Comparison of ENCODE assay signal across 1 cellular context in the genomic region with DNA sequence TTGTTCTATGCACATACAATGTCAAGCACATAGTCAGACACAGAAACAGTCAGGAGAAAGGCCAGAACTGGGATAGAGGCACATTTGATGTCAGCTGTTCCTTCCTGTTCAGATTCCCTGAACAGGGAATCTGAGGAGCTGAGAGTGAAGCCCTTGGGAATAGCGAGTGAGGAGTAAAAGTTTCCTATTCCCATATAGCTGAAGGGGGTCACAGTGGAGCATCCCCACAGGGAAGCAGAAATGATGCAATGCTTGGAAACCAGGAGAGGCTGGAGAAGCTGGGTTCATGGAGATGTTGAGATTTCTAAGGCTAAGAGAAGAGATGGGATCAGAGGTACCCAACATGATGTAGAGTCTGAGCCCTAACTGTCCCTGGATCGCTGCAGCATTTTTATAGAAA.
TF ChIP-seq lines count a peak whose summit lies in the region.

No MANE protein-coding gene starts in this region.

TF ChIP-seq in H1, 55 proteins besides CTCF, POLR2A, EP300 and RAD21:
- TF ChIP-seq CEBPB (IDR thresholded peaks at IDR 0.05; ENCODE audit: low read depth, low read length) (no peak), KDM4A (IDR thresholded peaks at IDR 0.05; ENCODE audit: low read depth, low read length, severe bottlenecking) (no peak), GABPA (IDR thresholded peaks at IDR 0.05; ENCODE audit: borderline replicate concordance, insufficient read depth, low read length) (no peak), SRF (IDR thresholded peaks at IDR 0.05; ENCODE audit: low read depth, low read length) (no peak), JUN (IDR thresholded peaks at IDR 0.05; ENCODE audit: low read depth, low read length) (no peak), CREB1 (IDR thresholded peaks at IDR 0.05) (no peak), SP2 (IDR thresholded peaks at IDR 0.05; ENCODE audit: low read length) (no peak), SP4 (IDR thresholded peaks at IDR 0.05; ENCODE audit: low read length) (no peak), CHD2 (IDR thresholded peaks at IDR 0.05; ENCODE audit: low read length) (no peak), CTBP2 (IDR thresholded peaks at IDR 0.05; ENCODE audit: borderline replicate concordance, insufficient read depth, insufficient read length, low read length) (no peak), TBP (IDR thresholded peaks at IDR 0.05; ENCODE audit: low read depth, low read length) (no peak), KDM5A (IDR thresholded peaks at IDR 0.05; ENCODE audit: low read length) (no peak), TAF1 (IDR thresholded peaks at IDR 0.05; ENCODE audit: low read depth, low read length) (no peak), SIX5 (IDR thresholded peaks at IDR 0.05; ENCODE audit: low read depth, low read length) (no peak)
- TF ChIP-seq, protein P1, sequence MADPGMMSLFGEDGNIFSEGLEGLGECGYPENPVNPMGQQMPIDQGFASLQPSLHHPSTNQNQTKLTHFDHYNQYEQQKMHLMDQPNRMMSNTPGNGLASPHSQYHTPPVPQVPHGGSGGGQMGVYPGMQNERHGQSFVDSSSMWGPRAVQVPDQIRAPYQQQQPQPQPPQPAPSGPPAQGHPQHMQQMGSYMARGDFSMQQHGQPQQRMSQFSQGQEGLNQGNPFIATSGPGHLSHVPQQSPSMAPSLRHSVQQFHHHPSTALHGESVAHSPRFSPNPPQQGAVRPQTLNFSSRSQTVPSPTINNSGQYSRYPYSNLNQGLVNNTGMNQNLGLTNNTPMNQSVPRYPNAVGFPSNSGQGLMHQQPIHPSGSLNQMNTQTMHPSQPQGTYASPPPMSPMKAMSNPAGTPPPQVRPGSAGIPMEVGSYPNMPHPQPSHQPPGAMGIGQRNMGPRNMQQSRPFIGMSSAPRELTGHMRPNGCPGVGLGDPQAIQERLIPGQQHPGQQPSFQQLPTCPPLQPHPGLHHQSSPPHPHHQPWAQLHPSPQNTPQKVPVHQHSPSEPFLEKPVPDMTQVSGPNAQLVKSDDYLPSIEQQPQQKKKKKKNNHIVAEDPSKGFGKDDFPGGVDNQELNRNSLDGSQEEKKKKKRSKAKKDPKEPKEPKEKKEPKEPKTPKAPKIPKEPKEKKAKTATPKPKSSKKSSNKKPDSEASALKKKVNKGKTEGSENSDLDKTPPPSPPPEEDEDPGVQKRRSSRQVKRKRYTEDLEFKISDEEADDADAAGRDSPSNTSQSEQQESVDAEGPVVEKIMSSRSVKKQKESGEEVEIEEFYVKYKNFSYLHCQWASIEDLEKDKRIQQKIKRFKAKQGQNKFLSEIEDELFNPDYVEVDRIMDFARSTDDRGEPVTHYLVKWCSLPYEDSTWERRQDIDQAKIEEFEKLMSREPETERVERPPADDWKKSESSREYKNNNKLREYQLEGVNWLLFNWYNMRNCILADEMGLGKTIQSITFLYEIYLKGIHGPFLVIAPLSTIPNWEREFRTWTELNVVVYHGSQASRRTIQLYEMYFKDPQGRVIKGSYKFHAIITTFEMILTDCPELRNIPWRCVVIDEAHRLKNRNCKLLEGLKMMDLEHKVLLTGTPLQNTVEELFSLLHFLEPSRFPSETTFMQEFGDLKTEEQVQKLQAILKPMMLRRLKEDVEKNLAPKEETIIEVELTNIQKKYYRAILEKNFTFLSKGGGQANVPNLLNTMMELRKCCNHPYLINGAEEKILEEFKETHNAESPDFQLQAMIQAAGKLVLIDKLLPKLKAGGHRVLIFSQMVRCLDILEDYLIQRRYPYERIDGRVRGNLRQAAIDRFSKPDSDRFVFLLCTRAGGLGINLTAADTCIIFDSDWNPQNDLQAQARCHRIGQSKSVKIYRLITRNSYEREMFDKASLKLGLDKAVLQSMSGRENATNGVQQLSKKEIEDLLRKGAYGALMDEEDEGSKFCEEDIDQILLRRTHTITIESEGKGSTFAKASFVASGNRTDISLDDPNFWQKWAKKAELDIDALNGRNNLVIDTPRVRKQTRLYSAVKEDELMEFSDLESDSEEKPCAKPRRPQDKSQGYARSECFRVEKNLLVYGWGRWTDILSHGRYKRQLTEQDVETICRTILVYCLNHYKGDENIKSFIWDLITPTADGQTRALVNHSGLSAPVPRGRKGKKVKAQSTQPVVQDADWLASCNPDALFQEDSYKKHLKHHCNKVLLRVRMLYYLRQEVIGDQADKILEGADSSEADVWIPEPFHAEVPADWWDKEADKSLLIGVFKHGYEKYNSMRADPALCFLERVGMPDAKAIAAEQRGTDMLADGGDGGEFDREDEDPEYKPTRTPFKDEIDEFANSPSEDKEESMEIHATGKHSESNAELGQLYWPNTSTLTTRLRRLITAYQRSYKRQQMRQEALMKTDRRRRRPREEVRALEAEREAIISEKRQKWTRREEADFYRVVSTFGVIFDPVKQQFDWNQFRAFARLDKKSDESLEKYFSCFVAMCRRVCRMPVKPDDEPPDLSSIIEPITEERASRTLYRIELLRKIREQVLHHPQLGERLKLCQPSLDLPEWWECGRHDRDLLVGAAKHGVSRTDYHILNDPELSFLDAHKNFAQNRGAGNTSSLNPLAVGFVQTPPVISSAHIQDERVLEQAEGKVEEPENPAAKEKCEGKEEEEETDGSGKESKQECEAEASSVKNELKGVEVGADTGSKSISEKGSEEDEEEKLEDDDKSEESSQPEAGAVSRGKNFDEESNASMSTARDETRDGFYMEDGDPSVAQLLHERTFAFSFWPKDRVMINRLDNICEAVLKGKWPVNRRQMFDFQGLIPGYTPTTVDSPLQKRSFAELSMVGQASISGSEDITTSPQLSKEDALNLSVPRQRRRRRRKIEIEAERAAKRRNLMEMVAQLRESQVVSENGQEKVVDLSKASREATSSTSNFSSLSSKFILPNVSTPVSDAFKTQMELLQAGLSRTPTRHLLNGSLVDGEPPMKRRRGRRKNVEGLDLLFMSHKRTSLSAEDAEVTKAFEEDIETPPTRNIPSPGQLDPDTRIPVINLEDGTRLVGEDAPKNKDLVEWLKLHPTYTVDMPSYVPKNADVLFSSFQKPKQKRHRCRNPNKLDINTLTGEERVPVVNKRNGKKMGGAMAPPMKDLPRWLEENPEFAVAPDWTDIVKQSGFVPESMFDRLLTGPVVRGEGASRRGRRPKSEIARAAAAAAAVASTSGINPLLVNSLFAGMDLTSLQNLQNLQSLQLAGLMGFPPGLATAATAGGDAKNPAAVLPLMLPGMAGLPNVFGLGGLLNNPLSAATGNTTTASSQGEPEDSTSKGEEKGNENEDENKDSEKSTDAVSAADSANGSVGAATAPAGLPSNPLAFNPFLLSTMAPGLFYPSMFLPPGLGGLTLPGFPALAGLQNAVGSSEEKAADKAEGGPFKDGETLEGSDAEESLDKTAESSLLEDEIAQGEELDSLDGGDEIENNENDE (IDR thresholded peaks at IDR 0.05; ENCODE audit: insufficient replicate concordance, low read length), result no peak
- TF ChIP-seq, protein P2, sequence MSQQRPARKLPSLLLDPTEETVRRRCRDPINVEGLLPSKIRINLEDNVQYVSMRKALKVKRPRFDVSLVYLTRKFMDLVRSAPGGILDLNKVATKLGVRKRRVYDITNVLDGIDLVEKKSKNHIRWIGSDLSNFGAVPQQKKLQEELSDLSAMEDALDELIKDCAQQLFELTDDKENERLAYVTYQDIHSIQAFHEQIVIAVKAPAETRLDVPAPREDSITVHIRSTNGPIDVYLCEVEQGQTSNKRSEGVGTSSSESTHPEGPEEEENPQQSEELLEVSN (IDR thresholded peaks at IDR 0.05), result no peak
